In the genomic region with DNA sequence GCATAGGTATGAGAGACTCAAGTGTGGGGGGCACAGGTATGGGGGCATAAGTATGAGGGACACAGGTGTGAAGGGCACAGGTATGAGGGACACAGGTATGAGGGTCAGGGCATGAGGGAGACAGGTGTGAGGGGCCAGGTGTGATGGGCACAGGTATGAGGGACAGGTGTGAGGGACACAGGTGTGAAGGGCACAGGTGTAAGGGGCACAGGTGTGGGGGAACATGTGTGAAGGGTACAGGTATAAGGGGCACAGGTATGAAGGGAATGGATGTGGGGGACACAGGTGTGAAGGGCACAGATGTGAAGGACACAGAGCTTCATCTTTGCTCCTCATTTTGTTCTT, we compare ENCODE assay signal across 28 cellular contexts. TPM values are rescaled to one million over a fixed set of nuclear protein-coding genes. Genes with fewer than 3 reads are reported as not detected.
"Had no signal": no experiment of that assay in that cellular context is flagged by ENCODE, and none has a peak within 500 bp of the region (broad histone marks: within the 10 kb centered on the region; RNA-seq: fewer than 3 reads in every experiment).

No MANE protein-coding gene starts in this region.

- DNase-seq: central memory CD4-positive, alpha-beta T cell; dorsolateral prefrontal cortex; effector CD4-positive, alpha-beta T cell; gastrocnemius medialis; glutamatergic neuron; heart right ventricle; hypothalamus; immature natural killer cell; naive thymus-derived CD8-positive, alpha-beta T cell; nephron progenitor cell; stimulated activated CD4-positive, alpha-beta T cell treated with anti-CD3 and anti-CD28 coated beads, Interleukin-2, amount 100 ng/mL, for 24 hours; stimulated activated CD4-positive, alpha-beta T cell treated with anti-CD3 and anti-CD28 coated beads, Interleukin-4, amount 100 ng/mL, for 24 hours; stimulated activated naive CD8-positive, alpha-beta T cell treated with anti-CD3 and anti-CD28 coated beads, Interleukin-15, Interleukin-2, amounts not matched to agents 100 U/mL and 50 U/mL, for 24 hours; substantia nigra; testis; tibial artery had no signal

- H3K9ac ChIP-seq: parathyroid adenoma had no signal

- H3K4me3 Mint-ChIP-seq: immature natural killer cell; memory B cell; mesothelial cell of epicardium; naive thymus-derived CD8-positive, alpha-beta T cell; nephron progenitor cell; stimulated activated memory B cell treated with anti-CD40 and anti-IgM and Interleukin-4, amounts not matched to agents 10 μg/mL and 1 μg/mL and 100 μg/mL, for 72 hours; type B pancreatic cell had no signal

- H3K4me1 ChIP-seq: gastrocnemius medialis, heart right ventricle, parathyroid adenoma, right atrium auricular region, testis, tibial artery had no signal

- H3K9me3 ChIP-seq: gastrocnemius medialis, heart right ventricle, testis, tibial artery had no signal

- H3K27ac Mint-ChIP-seq: immature natural killer cell; memory B cell; mesothelial cell of epicardium; nephron progenitor cell; progenitor cell of endocrine pancreas; stimulated activated memory B cell treated with anti-CD40 and anti-IgM and Interleukin-4, amounts not matched to agents 10 μg/mL and 1 μg/mL and 100 μg/mL, for 72 hours; type B pancreatic cell had no signal

- H3K4me3 ChIP-seq: dorsolateral prefrontal cortex, gastrocnemius medialis, heart right ventricle, lung, right atrium auricular region, testis, tibial artery had no signal

- H3K4me1 Mint-ChIP-seq: immature natural killer cell; memory B cell; naive thymus-derived CD8-positive, alpha-beta T cell; nephron progenitor cell; stimulated activated memory B cell treated with anti-CD40 and anti-IgM and Interleukin-4, amounts not matched to agents 10 μg/mL and 1 μg/mL and 100 μg/mL, for 72 hours had no signal

- H3K27me3 ChIP-seq: gastrocnemius medialis, right atrium auricular region, testis, tibial artery had no signal

- H2AFZ ChIP-seq: parathyroid adenoma had no signal

- H3K9me3 Mint-ChIP-seq: immature natural killer cell; memory B cell; mesothelial cell of epicardium; naive thymus-derived CD8-positive, alpha-beta T cell; nephron progenitor cell; stimulated activated memory B cell treated with anti-CD40 and anti-IgM and Interleukin-4, amounts not matched to agents 10 μg/mL and 1 μg/mL and 100 μg/mL, for 72 hours; type B pancreatic cell had no signal

- ATAC-seq: gastrocnemius medialis; left lobe of liver; naive thymus-derived CD8-positive, alpha-beta T cell; sciatic nerve; stimulated activated naive CD8-positive, alpha-beta T cell treated with anti-CD3 and anti-CD28 coated beads, Interleukin-15, Interleukin-2, amounts not matched to agents 100 U/mL and 50 U/mL, for 24 hours had no signal

- H3K36me3 ChIP-seq: gastrocnemius medialis, heart right ventricle, right atrium auricular region, tibial artery had no signal

- H3K27ac ChIP-seq: dorsolateral prefrontal cortex, gastrocnemius medialis, heart right ventricle, parathyroid adenoma, right atrium auricular region, testis, tibial artery had no signal

- H3K79me2 ChIP-seq: parathyroid adenoma had no signal

- H3K36me3 Mint-ChIP-seq: immature natural killer cell; memory B cell; mesothelial cell of epicardium; naive thymus-derived CD8-positive, alpha-beta T cell; stimulated activated memory B cell treated with anti-CD40 and anti-IgM and Interleukin-4, amounts not matched to agents 10 μg/mL and 1 μg/mL and 100 μg/mL, for 72 hours; type B pancreatic cell had no signal

RNA-seq across cellular contexts. Expression of a gene that starts 41.2 kb away (rescaled TPM):
- total RNA-seq: fibroblast of villous mesenchyme; naive thymus-derived CD8-positive, alpha-beta T cell had no signal
- polyA plus RNA-seq: immature natural killer cell; keratinocyte; naive thymus-derived CD8-positive, alpha-beta T cell had no signal
